In the genomic region with DNA sequence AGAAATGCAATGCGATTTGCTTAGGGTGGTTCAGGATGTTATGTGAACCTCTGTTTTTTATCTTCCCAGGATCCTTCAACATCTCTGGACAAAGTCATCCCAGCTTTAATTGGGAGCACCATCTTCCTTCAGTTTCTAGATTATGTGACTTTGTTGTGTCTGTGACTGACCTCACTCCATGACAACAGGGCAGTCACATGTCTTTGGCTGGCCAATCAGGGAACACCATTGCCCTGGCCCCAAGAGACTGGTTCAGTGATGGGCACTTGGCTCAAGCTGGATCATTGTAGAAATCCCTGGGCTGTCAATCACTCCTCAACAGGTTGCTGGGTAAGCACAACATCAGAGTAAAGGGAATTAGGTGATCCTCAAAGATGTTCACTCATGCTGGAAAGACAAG, we compare ENCODE assay signal across 8 cellular contexts.
"Had no signal": no experiment of that assay in that cellular context is flagged by ENCODE, and none has a peak within 500 bp of the region (broad histone marks: within the 10 kb centered on the region; RNA-seq: fewer than 3 reads in every experiment).

No MANE protein-coding gene starts in this region.

- FAIRE-seq: G401.6, GM12878, GM12891, GM12892, GM18507, GM19239 had no signal

- H3K4me3 ChIP-seq: GM12878 had no signal

- DNase-seq: GDM1, GF-D8 had no signal

- ATAC-seq: GM12878 had no signal
